In the genomic region with DNA sequence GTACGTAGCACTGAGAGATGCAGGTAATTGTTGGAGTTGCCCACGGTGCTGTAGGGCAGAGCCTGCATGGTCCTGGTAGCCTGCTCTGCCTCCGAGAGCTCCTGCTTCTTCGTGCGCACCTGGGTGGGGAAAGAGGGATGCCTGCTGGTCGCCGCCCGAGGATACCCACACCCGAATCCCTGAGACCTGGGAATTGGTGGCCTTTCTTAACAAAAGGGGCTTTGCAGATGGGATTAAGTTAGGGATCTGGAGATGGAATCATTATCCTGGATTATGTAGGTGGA, we compare ENCODE assay signal across 1 cellular context.
TF ChIP-seq lines count a peak whose summit lies in the region.

No MANE protein-coding gene starts in this region.

TF ChIP-seq in GM23338, 12 proteins besides CTCF, POLR2A, EP300 and RAD21 (continued from another document):
- TF ChIP-seq, protein P1, sequence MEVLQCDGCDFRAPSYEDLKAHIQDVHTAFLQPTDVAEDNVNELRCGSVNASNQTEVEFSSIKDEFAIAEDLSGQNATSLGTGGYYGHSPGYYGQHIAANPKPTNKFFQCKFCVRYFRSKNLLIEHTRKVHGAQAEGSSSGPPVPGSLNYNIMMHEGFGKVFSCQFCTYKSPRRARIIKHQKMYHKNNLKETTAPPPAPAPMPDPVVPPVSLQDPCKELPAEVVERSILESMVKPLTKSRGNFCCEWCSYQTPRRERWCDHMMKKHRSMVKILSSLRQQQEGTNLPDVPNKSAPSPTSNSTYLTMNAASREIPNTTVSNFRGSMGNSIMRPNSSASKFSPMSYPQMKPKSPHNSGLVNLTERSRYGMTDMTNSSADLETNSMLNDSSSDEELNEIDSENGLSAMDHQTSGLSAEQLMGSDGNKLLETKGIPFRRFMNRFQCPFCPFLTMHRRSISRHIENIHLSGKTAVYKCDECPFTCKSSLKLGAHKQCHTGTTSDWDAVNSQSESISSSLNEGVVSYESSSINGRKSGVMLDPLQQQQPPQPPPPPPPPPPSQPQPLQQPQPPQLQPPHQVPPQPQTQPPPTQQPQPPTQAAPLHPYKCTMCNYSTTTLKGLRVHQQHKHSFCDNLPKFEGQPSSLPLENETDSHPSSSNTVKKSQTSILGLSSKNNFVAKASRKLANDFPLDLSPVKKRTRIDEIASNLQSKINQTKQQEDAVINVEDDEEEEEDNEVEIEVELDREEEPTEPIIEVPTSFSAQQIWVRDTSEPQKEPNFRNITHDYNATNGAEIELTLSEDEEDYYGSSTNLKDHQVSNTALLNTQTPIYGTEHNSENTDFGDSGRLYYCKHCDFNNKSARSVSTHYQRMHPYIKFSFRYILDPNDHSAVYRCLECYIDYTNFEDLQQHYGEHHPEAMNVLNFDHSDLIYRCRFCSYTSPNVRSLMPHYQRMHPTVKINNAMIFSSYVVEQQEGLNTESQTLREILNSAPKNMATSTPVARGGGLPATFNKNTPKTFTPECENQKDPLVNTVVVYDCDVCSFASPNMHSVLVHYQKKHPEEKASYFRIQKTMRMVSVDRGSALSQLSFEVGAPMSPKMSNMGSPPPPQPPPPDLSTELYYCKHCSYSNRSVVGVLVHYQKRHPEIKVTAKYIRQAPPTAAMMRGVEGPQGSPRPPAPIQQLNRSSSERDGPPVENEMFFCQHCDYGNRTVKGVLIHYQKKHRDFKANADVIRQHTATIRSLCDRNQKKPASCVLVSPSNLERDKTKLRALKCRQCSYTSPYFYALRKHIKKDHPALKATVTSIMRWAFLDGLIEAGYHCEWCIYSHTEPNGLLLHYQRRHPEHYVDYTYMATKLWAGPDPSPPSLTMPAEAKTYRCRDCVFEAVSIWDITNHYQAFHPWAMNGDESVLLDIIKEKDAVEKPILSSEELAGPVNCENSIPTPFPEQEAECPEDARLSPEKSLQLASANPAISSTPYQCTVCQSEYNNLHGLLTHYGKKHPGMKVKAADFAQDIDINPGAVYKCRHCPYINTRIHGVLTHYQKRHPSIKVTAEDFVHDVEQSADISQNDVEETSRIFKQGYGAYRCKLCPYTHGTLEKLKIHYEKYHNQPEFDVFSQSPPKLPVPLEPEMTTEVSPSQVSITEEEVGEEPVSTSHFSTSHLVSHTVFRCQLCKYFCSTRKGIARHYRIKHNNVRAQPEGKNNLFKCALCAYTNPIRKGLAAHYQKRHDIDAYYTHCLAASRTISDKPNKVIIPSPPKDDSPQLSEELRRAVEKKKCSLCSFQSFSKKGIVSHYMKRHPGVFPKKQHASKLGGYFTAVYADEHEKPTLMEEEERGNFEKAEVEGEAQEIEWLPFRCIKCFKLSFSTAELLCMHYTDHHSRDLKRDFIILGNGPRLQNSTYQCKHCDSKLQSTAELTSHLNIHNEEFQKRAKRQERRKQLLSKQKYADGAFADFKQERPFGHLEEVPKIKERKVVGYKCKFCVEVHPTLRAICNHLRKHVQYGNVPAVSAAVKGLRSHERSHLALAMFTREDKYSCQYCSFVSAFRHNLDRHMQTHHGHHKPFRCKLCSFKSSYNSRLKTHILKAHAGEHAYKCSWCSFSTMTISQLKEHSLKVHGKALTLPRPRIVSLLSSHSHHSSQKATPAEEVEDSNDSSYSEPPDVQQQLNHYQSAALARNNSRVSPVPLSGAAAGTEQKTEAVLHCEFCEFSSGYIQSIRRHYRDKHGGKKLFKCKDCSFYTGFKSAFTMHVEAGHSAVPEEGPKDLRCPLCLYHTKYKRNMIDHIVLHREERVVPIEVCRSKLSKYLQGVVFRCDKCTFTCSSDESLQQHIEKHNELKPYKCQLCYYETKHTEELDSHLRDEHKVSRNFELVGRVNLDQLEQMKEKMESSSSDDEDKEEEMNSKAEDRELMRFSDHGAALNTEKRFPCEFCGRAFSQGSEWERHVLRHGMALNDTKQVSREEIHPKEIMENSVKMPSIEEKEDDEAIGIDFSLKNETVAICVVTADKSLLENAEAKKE (CRISPR knock-in tag; IDR thresholded peaks at IDR 0.05) = no peak
- no peak for TF ChIP-seq JUNB (IDR thresholded peaks at IDR 0.05; ENCODE audit: unreplicated experiment)
- TF ChIP-seq ZNF331 (CRISPR knock-in tag; IDR thresholded peaks at IDR 0.05; ENCODE audit: low read depth) = no peak
- no peak for TF ChIP-seq ETS1 (IDR thresholded peaks at IDR 0.05)
- no peak for TF ChIP-seq EZH2phosphoT487 (IDR thresholded peaks at IDR 0.05; ENCODE audit: unreplicated experiment)
